ENCODE assay signal across 1 cellular context in the genomic region with DNA sequence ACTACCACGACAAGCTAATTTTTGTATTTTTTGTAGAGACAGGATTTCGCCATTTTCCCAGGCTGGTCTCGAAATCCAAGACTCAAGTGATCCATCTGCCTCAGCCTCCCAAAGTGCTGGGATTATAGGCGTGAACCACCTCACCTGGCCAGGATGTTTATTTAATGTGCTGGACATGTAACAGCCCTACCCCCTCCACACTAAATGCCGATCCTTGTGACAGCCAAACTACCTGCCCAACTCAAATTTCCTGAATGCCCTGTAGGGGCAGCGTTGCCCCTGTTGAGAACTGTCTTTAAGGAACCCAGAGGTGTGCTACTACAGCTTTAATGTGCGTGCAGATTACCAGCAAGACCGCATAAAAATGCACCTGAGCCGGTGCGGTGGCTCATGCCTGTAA.
TF ChIP-seq lines count a peak whose summit lies in the region.

No MANE protein-coding gene starts in this region.

TF ChIP-seq in SK-N-SH treated with all-trans-retinoic acid at 6 μM for 48 hours, 23 proteins besides CTCF, POLR2A, EP300 and RAD21 (continued from another document):
- TF ChIP-seq, protein P1, sequence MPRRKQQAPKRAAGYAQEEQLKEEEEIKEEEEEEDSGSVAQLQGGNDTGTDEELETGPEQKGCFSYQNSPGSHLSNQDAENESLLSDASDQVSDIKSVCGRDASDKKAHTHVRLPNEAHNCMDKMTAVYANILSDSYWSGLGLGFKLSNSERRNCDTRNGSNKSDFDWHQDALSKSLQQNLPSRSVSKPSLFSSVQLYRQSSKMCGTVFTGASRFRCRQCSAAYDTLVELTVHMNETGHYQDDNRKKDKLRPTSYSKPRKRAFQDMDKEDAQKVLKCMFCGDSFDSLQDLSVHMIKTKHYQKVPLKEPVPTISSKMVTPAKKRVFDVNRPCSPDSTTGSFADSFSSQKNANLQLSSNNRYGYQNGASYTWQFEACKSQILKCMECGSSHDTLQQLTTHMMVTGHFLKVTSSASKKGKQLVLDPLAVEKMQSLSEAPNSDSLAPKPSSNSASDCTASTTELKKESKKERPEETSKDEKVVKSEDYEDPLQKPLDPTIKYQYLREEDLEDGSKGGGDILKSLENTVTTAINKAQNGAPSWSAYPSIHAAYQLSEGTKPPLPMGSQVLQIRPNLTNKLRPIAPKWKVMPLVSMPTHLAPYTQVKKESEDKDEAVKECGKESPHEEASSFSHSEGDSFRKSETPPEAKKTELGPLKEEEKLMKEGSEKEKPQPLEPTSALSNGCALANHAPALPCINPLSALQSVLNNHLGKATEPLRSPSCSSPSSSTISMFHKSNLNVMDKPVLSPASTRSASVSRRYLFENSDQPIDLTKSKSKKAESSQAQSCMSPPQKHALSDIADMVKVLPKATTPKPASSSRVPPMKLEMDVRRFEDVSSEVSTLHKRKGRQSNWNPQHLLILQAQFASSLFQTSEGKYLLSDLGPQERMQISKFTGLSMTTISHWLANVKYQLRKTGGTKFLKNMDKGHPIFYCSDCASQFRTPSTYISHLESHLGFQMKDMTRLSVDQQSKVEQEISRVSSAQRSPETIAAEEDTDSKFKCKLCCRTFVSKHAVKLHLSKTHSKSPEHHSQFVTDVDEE (CRISPR knock-in tag; IDR thresholded peaks at IDR 0.05): no peak
- TF ChIP-seq BACH2 (CRISPR knock-in tag; IDR thresholded peaks at IDR 0.05; ENCODE audit: borderline replicate concordance) (no peak), ARNTL (CRISPR knock-in tag; IDR thresholded peaks at IDR 0.05; ENCODE audit: borderline replicate concordance, low read depth) (no peak), GLIS3 (CRISPR knock-in tag; IDR thresholded peaks at IDR 0.05) (no peak), ZNF565 (CRISPR knock-in tag; conservative IDR thresholded peaks at IDR 0.05; ENCODE audit: low read depth) (no peak), TCF4 (CRISPR knock-in tag; IDR thresholded peaks at IDR 0.05; ENCODE audit: borderline replicate concordance) (no peak), ZFP30 (CRISPR knock-in tag; IDR thresholded peaks at IDR 0.05) (no peak), ISL1 (CRISPR knock-in tag; IDR thresholded peaks at IDR 0.05) (no peak), CSDC2 (CRISPR knock-in tag; IDR thresholded peaks at IDR 0.05) (no peak), ZNF70 (CRISPR knock-in tag; IDR thresholded peaks at IDR 0.05) (no peak)
- TF ChIP-seq, protein P2, sequence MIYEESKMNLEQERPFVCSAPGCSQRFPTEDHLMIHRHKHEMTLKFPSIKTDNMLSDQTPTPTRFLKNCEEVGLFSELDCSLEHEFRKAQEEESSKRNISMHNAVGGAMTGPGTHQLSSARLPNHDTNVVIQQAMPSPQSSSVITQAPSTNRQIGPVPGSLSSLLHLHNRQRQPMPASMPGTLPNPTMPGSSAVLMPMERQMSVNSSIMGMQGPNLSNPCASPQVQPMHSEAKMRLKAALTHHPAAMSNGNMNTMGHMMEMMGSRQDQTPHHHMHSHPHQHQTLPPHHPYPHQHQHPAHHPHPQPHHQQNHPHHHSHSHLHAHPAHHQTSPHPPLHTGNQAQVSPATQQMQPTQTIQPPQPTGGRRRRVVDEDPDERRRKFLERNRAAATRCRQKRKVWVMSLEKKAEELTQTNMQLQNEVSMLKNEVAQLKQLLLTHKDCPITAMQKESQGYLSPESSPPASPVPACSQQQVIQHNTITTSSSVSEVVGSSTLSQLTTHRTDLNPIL (CRISPR knock-in tag; IDR thresholded peaks at IDR 0.05; ENCODE audit: low read depth): no peak
- TF ChIP-seq, protein P3, sequence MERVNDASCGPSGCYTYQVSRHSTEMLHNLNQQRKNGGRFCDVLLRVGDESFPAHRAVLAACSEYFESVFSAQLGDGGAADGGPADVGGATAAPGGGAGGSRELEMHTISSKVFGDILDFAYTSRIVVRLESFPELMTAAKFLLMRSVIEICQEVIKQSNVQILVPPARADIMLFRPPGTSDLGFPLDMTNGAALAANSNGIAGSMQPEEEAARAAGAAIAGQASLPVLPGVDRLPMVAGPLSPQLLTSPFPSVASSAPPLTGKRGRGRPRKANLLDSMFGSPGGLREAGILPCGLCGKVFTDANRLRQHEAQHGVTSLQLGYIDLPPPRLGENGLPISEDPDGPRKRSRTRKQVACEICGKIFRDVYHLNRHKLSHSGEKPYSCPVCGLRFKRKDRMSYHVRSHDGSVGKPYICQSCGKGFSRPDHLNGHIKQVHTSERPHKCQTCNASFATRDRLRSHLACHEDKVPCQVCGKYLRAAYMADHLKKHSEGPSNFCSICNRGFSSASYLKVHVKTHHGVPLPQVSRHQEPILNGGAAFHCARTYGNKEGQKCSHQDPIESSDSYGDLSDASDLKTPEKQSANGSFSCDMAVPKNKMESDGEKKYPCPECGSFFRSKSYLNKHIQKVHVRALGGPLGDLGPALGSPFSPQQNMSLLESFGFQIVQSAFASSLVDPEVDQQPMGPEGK (CRISPR knock-in tag; IDR thresholded peaks at IDR 0.05; ENCODE audit: borderline replicate concordance): no peak
TF ChIP-seq in SK-N-SH treated with all-trans-retinoic acid at 6 μM for 48 hours: peak in this region for 0.
